ENCODE assay signal across 1 cellular context in genomic region chr5:72441861-72442540, GRCh38.
TF ChIP-seq lines count a peak whose summit lies in the region.

No MANE protein-coding gene starts in this region.

TF ChIP-seq in GM12878, 131 proteins besides CTCF, POLR2A, EP300 and RAD21 (continued from another document):
- TF ChIP-seq PAX5 (IDR thresholded peaks at IDR 0.05; ENCODE audit: borderline replicate concordance, low read depth, low read length) (no peak), RB1 (IDR thresholded peaks at IDR 0.05; ENCODE audit: borderline replicate concordance) (no peak), HDAC2 (IDR thresholded peaks at IDR 0.05) (no peak), SMAD1 (IDR thresholded peaks at IDR 0.05; ENCODE audit: low read depth, partially characterized antibody) (no peak), CHD2 (IDR thresholded peaks at IDR 0.05; ENCODE audit: borderline replicate concordance, low read depth, low read length) (no peak), HSF1 (IDR thresholded peaks at IDR 0.05; ENCODE audit: low read depth, low read length) (no peak)
